ENCODE assay signal across 23 cellular contexts in the genomic region with DNA sequence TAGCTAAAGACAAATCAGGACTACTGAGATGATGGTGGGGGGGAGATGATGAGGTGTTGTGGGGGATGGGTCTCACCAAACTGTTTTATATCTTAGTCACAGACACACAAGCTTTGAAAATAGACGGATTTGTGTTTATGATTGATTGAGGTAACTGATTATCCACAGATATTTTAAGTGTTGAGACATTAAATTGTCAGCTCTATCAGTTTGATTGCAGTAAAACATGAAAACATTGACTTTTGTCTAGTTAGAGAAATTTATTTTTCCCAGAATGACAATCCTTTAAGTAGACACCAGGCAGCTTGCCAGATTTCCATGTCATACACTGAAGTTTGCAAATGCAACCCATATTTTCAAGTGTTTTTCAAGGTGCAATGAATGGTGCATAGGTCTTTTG.
DNase-seq lines count a peak whose midpoint lies in the region; ATAC-seq and TF ChIP-seq lines count a peak whose summit lies in the region.
"Had no signal": no experiment of that assay in that cellular context is flagged by ENCODE, and none has a peak within 500 bp of the region (broad histone marks: within the 10 kb centered on the region; RNA-seq: fewer than 3 reads in every experiment).

No MANE protein-coding gene starts in this region.

- ATAC-seq in SK-N-SH treated with all-trans-retinoic acid at 6 μM for 48 hours (no peak), GM18520 (IDR thresholded peaks at IDR 0.05; ENCODE audit: unreplicated experiment) (no peak)
- ATAC-seq: CD8-positive, alpha-beta T cell; GM12878 had no signal

- DNase-seq in DMS 273 (lab: John Stamatoyannopoulos, UW; ENCODE audit: unreplicated experiment) (peak; percentile 12), DMS 273 treated with DMSO at 0.1 percent for 48 hours (lab: John Stamatoyannopoulos, UW) (no peak), SHP77 (lab: John Stamatoyannopoulos, UW) (peak; percentile 3 to 19), SHP77 treated with DMSO at 0.1 percent for 48 hours (lab: John Stamatoyannopoulos, UW) (no peak), NCI-H187 (lab: John Stamatoyannopoulos, UW) (no peak), inferior parietal cortex (ENCODE audit: extremely low spot score) (no peak)
- DNase-seq: Caco-2; CD8-positive, alpha-beta T cell; EL; GDM1; HFFc6; KBM-7; MV-4-11; NCI-H1417 treated with DMSO at 0.1 percent for 48 hours; NCI-H1694 treated with DMSO at 0.1 percent for 48 hours; NCI-H2081 treated with DMSO at 0.1 percent for 48 hours; NCI-H2227 treated with DMSO at 0.1 percent for 48 hours; NCI-H526 treated with DMSO at 0.1 percent for 48 hours; Peyer's patch; T-helper 1 cell had no signal

TF ChIP-seq in SK-N-SH treated with all-trans-retinoic acid at 6 μM for 48 hours, 23 proteins besides CTCF, POLR2A, EP300 and RAD21:
- peak; percentile 60 for TF ChIP-seq ISL1 (CRISPR knock-in tag; IDR thresholded peaks at IDR 0.05)
- TF ChIP-seq CSDC2 (CRISPR knock-in tag; IDR thresholded peaks at IDR 0.05), result no peak
- TF ChIP-seq ZFP3 (CRISPR knock-in tag; IDR thresholded peaks at IDR 0.05), result no peak

Comparison
In these comparisons a context has a peak if more than half of its experiments do, and no peak if none do; other contexts are left out.
1. DNase-seq: peak in DMS 273 (single experiment) and SHP77 (2 of 2); none in DMS 273 treated with DMSO at 0.1 percent for 48 hours (single experiment), SHP77 treated with DMSO at 0.1 percent for 48 hours (single experiment), NCI-H187 (0 of 2) and inferior parietal cortex (single experiment).